In the genomic region with DNA sequence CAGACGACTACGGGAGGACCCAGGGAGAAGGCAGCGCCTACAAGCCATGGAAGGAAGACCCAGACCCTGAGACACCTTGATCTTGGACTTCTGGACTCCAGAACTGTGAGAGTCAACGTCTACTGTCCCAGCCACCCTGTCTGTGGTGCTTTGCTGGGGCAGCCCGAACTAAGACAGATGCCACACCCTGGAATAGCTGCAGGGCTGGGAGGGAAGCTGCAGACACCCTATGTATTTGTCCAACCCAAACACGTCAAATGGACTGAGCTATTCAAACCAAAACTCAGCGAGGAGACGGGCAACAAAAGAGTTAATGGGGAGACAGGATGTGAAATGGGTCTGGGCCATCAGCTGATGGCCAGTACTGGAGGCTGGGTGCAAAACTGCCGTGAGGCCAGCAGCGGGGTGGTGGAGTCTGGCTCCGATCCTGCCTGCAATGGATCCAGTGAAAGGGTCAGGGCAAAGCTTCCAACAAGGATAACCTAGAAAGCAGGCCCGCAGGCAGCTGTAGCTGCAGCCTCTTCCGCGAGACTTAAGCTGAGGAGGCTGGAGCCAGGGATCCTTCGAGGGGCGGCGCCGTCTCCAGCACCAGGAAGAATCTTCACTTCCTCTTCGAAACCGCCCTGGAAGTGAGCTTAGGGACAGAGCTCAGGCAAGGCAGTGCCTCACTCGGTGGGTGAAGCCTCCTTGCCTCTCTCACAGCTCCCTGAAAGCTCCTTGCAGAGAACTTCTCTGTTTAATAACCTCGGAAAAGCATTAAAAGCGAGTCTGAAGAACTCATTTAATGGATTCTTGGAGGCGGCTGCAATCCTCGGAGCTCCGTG, we compare ENCODE assay signal across 9 cellular contexts.
DNase-seq lines count a peak whose midpoint lies in the region; ATAC-seq and TF ChIP-seq lines count a peak whose summit lies in the region.
"Had no signal": no experiment of that assay in that cellular context is flagged by ENCODE, and none has a peak within 500 bp of the region (broad histone marks: within the 10 kb centered on the region; RNA-seq: fewer than 3 reads in every experiment).

No MANE protein-coding gene starts in this region.

- H3K4me3 ChIP-seq in dorsolateral prefrontal cortex (peak overlapping the region; percentile 3 to 68 (median 48)), mesodermal cell (ENCODE audit: extremely low read depth, insufficient read depth, low read length, poor library complexity, severe bottlenecking) (peak overlapping the region; percentile 19), uterus (peak overlapping the region; percentile 28 to 37)
- H3K4me3 ChIP-seq: A549 had no signal

- TF ChIP-seq POLR2A in uterus (IDR thresholded peaks at IDR 0.05), result no peak

- H3K27me3 ChIP-seq in dorsolateral prefrontal cortex (no peaks in the 10 kb centered on the region), uterus (no peaks in the 10 kb centered on the region)

- 42 to 47% methylated on average over 23 to 25 of the region's 26 CpGs for WGBS in mesodermal cell (ENCODE audit: insufficient coverage in 2 of 2), 2 experiments

- DNase-seq in SIG-M5 treated with dmso at 0.1 percent for 504 hours (lab: John Stamatoyannopoulos, UW; ENCODE audit: unreplicated experiment) (peak; percentile 12), SIG-M5 (lab: John Stamatoyannopoulos, UW) (no peak), dorsolateral prefrontal cortex (peak in 2 of 10 donors; percentile 44 to 46), uterus (peak; percentile 20 to 23), NCI-H1694 (lab: John Stamatoyannopoulos, UW) (no peak), mesenteric fat pad (ENCODE audit: low spot score) (no peak)
- no peak for DNase-seq in activated naive CD4-positive, alpha-beta T cell treated with anti-CD3 and anti-CD28 coated beads, Interleukin-2, amount 50 U/mL, for 72 hours (ENCODE audit: low spot score in 2 of 2)

- H3K27ac ChIP-seq in dorsolateral prefrontal cortex (peak overlapping the region in 42 of 59 donors; percentile 1 to 77 (median 49)), mesodermal cell (ENCODE audit: low read depth, low read length, severe bottlenecking) (peak overlapping the region; percentile 86), uterus (peak overlapping the region; percentile 61 to 70)
- H3K27ac ChIP-seq: A549 had no signal

- no peak for ATAC-seq in activated naive CD4-positive, alpha-beta T cell treated with anti-CD3 and anti-CD28 coated beads, Interleukin-2, amount 50 U/mL, for 72 hours

- H3K9me3 ChIP-seq in mesodermal cell (ENCODE audit: control insufficient read depth, low read length) (no peaks in the 10 kb centered on the region), uterus (no peaks in the 10 kb centered on the region)
- H3K9me3 ChIP-seq: A549 had no signal

- peak in 1 of 56 donors; percentile 10 for TF ChIP-seq CTCF in dorsolateral prefrontal cortex (IDR thresholded peaks at IDR 0.05 in 54 of 56, conservative IDR thresholded peaks at IDR 0.05 in 2 of 56; ENCODE audit: low read depth in 1 of 56, partially characterized antibody in 56 of 56)
- TF ChIP-seq CTCF in uterus (IDR thresholded peaks at IDR 0.05), result no peak

- no peaks in the 10 kb centered on the region for H3K36me3 ChIP-seq in mesodermal cell (ENCODE audit: control insufficient read depth, insufficient read depth, low read length)
- H3K36me3 ChIP-seq in uterus, result no peaks in the 10 kb centered on the region

- H3K4me1 ChIP-seq in mesodermal cell (ENCODE audit: control insufficient read depth, insufficient read depth, low read length, poor library complexity, severe bottlenecking) (peaks cover 13% of the 10 kb centered on the region), uterus (no peaks in the 10 kb centered on the region)
- H3K4me1 ChIP-seq: A549 had no signal

- no peaks in the 10 kb centered on the region for H3K9me3 Mint-ChIP-seq in activated naive CD4-positive, alpha-beta T cell treated with anti-CD3 and anti-CD28 coated beads, Interleukin-2, amount 50 U/mL, for 72 hours

- no peaks in the 10 kb centered on the region for H3K36me3 Mint-ChIP-seq in activated naive CD4-positive, alpha-beta T cell treated with anti-CD3 and anti-CD28 coated beads, Interleukin-2, amount 50 U/mL, for 72 hours

- H3K27ac Mint-ChIP-seq in activated naive CD4-positive, alpha-beta T cell treated with anti-CD3 and anti-CD28 coated beads, Interleukin-2, amount 50 U/mL, for 72 hours, result no peak overlapping the region

- intact Hi-C loops in dorsolateral prefrontal cortex (cut with DNase I) (no loop called here), uterus (cut with DNase I; ENCODE audit: low total_unique reads) (no loop called here)

Comparison
In these comparisons a context has a peak if more than half of its experiments do, and no peak if none do; other contexts are left out.
1. DNase-seq: peak in SIG-M5 treated with dmso at 0.1 percent for 504 hours (single experiment) and uterus (2 of 2); none in SIG-M5 (single experiment), NCI-H1694 (single experiment), mesenteric fat pad (single experiment) and activated naive CD4-positive, alpha-beta T cell treated with anti-CD3 and anti-CD28 coated beads, Interleukin-2, amount 50 U/mL, for 72 hours (0 of 2).
2. Peak in every context shown above with its lines, with median percentiles within 50 percentile points of each other: H3K27ac ChIP-seq and H3K4me3 ChIP-seq.